Comparison of ENCODE assay signal across 14 cellular contexts in genomic region chr10:60534791-60535389, GRCh38.
A peak's percentile ranks its signal among the peaks of the same experiment; 100 is the strongest.
DNase-seq lines count a peak whose midpoint lies in the region; ATAC-seq and TF ChIP-seq lines count a peak whose summit lies in the region.
"Had no signal": no experiment of that assay in that cellular context is flagged by ENCODE, and none has a peak within 500 bp of the region (broad histone marks: within the 10 kb centered on the region; RNA-seq: fewer than 3 reads in every experiment).

No MANE protein-coding gene starts in this region.

- intact Hi-C loops in OCI-LY7 (cut with micrococcal nuclease; ENCODE audit: unreplicated experiment) = no loop called here

- H3K79me2 ChIP-seq in osteoblast (ENCODE audit: insufficient read depth, low read length) = no peaks in the 10 kb centered on the region
- no peaks in the 10 kb centered on the region for H3K79me2 ChIP-seq in OCI-LY7 (ENCODE audit: insufficient read depth, low read depth, low read length)

- H3K27me3 ChIP-seq in osteoblast (ENCODE audit: insufficient read depth, low read length) = no peaks in the 10 kb centered on the region
- H3K27me3 ChIP-seq: cardiac muscle cell, gastroesophageal sphincter, SJSA1, transverse colon had no signal

- no peaks in the 10 kb centered on the region for H3K9me2 ChIP-seq in OCI-LY7 (ENCODE audit: insufficient read depth, low read length)

- H2AFZ ChIP-seq in osteoblast (ENCODE audit: low read length) (no peak overlapping the region), OCI-LY7 (ENCODE audit: low read length) (no peak overlapping the region)

- no peaks in the 10 kb centered on the region for H3K9me3 ChIP-seq in osteoblast (ENCODE audit: low read depth, low read length)
- H3K9me3 ChIP-seq in OCI-LY7 (ENCODE audit: low read length) = no peaks in the 10 kb centered on the region
- H3K9me3 ChIP-seq: gastroesophageal sphincter, SJSA1, transverse colon had no signal

- H3K4me3 ChIP-seq in osteoblast (ENCODE audit: insufficient read depth, low read length) = no peak overlapping the region
- H3K4me3 ChIP-seq in OCI-LY7 (ENCODE audit: low read depth, low read length, poor library complexity, severe bottlenecking) = no peak overlapping the region
- H3K4me3 ChIP-seq: cardiac muscle cell, gastroesophageal sphincter, SJSA1, transverse colon had no signal

- H3K27ac ChIP-seq in osteoblast (ENCODE audit: low read depth, low read length) (no peak overlapping the region), OCI-LY7 (ENCODE audit: low read depth, low read length, poor library complexity, severe bottlenecking) (no peak overlapping the region)
- H3K27ac ChIP-seq: cardiac muscle cell, gastroesophageal sphincter, SJSA1, transverse colon had no signal

- H3K36me3 ChIP-seq in osteoblast (ENCODE audit: insufficient read depth, low read length) = no peaks in the 10 kb centered on the region
- H3K36me3 ChIP-seq in OCI-LY7 (ENCODE audit: insufficient read depth, low read length) = no peaks in the 10 kb centered on the region
- H3K36me3 ChIP-seq: cardiac muscle cell, gastroesophageal sphincter, SJSA1, transverse colon had no signal

- POLR2A ChIA-PET in OCI-LY7 (lab: Charles Lee) = no interaction called here

- peak overlapping the region; percentile 0 for H3K4me2 ChIP-seq in osteoblast (ENCODE audit: insufficient read depth, low read length)
- no peak overlapping the region for H3K4me2 ChIP-seq in OCI-LY7 (ENCODE audit: low read length)

- CTCF ChIA-PET in OCI-LY7 (lab: Charles Lee; ENCODE audit: unreplicated experiment) = interaction anchor here (0.5 kb wide), 1 partner anchor 198 kb away, joined by 3 read pairs; no protein-coding TSS in a partner anchor

- TF ChIP-seq CTCF in osteoblast (IDR thresholded peaks at IDR 0.05; ENCODE audit: extremely low read depth, low read depth, low read length) = no peak
- no peak for TF ChIP-seq CTCF in OCI-LY7 (conservative IDR thresholded peaks at IDR 0.05; ENCODE audit: low read length)

- DNase-seq in NCI-H69 (lab: John Stamatoyannopoulos, UW) = peak; percentile 26
- no peak for DNase-seq in osteoblast (ENCODE audit: insufficient read length, low spot score, missing footprints)
- DNase-seq in activated T-cell treated with anti-CD3 and anti-CD28 coated beads for 4 hours = no peak
- DNase-seq in OCI-LY7 (ENCODE audit: low spot score) = no peak
- DNase-seq in stimulated activated CD4-positive, alpha-beta T cell treated with anti-CD3 and anti-CD28 coated beads, Interleukin-2, amount 100 ng/mL, for 24 hours = no peak
- DNase-seq in SW480 (ENCODE audit: low spot score) = no peak
- DNase-seq: occipital lobe; stimulated activated CD4-positive, alpha-beta T cell treated with anti-CD3 and anti-CD28 coated beads, Interleukin-12 subunit alpha, Interleukin-12 subunit beta, amount 100 ng/mL, for 4 hours; transverse colon had no signal

- ATAC-seq in GM18867 (IDR thresholded peaks at IDR 0.05; ENCODE audit: unreplicated experiment) (peak; percentile 62), HG02610 (IDR thresholded peaks at IDR 0.05; ENCODE audit: unreplicated experiment) (peak; percentile 76)
- ATAC-seq: gastroesophageal sphincter had no signal

- H3K4me1 ChIP-seq in osteoblast (ENCODE audit: insufficient read depth, low read length) (no peaks in the 10 kb centered on the region), OCI-LY7 (ENCODE audit: insufficient read depth, low read length, poor library complexity, severe bottlenecking) (no peaks in the 10 kb centered on the region)
- H3K4me1 ChIP-seq: gastroesophageal sphincter had no signal

- BruUV-seq in OCI-LY7 (replicated peaks; lab: Mats Ljungman, UMichigan) = no TSS peak

- H4K20me1 ChIP-seq in osteoblast (ENCODE audit: insufficient read depth, low read length) = no peaks in the 10 kb centered on the region
- H4K20me1 ChIP-seq in OCI-LY7 (ENCODE audit: insufficient read depth, low read length) = no peaks in the 10 kb centered on the region
